In genomic region chr1:238789916-238790667, GRCh38 we compare ENCODE assay signal across 2 cellular contexts.
TF ChIP-seq lines count a peak whose summit lies in the region.

No MANE protein-coding gene starts in this region.

TF ChIP-seq in GM23338, 12 proteins besides CTCF, POLR2A, EP300 and RAD21 (continued from another document):
- TF ChIP-seq REST (IDR thresholded peaks at IDR 0.05; ENCODE audit: unreplicated experiment) (no peak), ZNF462 (CRISPR knock-in tag; IDR thresholded peaks at IDR 0.05) (no peak), ZNF331 (CRISPR knock-in tag; IDR thresholded peaks at IDR 0.05; ENCODE audit: low read depth) (no peak), STAT1 (IDR thresholded peaks at IDR 0.05; ENCODE audit: unreplicated experiment) (no peak), NANOG (IDR thresholded peaks at IDR 0.05; ENCODE audit: borderline replicate concordance) (no peak), ZNF114 (CRISPR knock-in tag; IDR thresholded peaks at IDR 0.05) (no peak), EZH2phosphoT487 (IDR thresholded peaks at IDR 0.05; ENCODE audit: unreplicated experiment) (no peak), CREB1 (CRISPR knock-in tag; IDR thresholded peaks at IDR 0.05; ENCODE audit: low read depth) (no peak)

TF ChIP-seq in GM12878, 131 proteins besides CTCF, POLR2A, EP300 and RAD21 (continued from another document):
- TF ChIP-seq E2F4 (IDR thresholded peaks at IDR 0.05; ENCODE audit: low read depth, low read length) (no peak), IRF4 (IDR thresholded peaks at IDR 0.05; ENCODE audit: low read depth, low read length) (no peak), ZNF217 (IDR thresholded peaks at IDR 0.05) (no peak), TAF1 (IDR thresholded peaks at IDR 0.05; ENCODE audit: borderline replicate concordance, low read depth, low read length) (no peak), FOXM1 (IDR thresholded peaks at IDR 0.05; ENCODE audit: low read depth, low read length) (no peak), PRDM15 (CRISPR knock-in tag; IDR thresholded peaks at IDR 0.05) (no peak), TCF7 (IDR thresholded peaks at IDR 0.05; ENCODE audit: borderline replicate concordance) (no peak)
